1 cellular context compared by ENCODE assay signal in genomic region chr7:156612930-156613329, GRCh38.
TF ChIP-seq lines count a peak whose summit lies in the region.

No MANE protein-coding gene starts in this region.

TF ChIP-seq in WTC11, 78 proteins besides CTCF, POLR2A, EP300 and RAD21 (continued from another document):
- TF ChIP-seq, protein P1, sequence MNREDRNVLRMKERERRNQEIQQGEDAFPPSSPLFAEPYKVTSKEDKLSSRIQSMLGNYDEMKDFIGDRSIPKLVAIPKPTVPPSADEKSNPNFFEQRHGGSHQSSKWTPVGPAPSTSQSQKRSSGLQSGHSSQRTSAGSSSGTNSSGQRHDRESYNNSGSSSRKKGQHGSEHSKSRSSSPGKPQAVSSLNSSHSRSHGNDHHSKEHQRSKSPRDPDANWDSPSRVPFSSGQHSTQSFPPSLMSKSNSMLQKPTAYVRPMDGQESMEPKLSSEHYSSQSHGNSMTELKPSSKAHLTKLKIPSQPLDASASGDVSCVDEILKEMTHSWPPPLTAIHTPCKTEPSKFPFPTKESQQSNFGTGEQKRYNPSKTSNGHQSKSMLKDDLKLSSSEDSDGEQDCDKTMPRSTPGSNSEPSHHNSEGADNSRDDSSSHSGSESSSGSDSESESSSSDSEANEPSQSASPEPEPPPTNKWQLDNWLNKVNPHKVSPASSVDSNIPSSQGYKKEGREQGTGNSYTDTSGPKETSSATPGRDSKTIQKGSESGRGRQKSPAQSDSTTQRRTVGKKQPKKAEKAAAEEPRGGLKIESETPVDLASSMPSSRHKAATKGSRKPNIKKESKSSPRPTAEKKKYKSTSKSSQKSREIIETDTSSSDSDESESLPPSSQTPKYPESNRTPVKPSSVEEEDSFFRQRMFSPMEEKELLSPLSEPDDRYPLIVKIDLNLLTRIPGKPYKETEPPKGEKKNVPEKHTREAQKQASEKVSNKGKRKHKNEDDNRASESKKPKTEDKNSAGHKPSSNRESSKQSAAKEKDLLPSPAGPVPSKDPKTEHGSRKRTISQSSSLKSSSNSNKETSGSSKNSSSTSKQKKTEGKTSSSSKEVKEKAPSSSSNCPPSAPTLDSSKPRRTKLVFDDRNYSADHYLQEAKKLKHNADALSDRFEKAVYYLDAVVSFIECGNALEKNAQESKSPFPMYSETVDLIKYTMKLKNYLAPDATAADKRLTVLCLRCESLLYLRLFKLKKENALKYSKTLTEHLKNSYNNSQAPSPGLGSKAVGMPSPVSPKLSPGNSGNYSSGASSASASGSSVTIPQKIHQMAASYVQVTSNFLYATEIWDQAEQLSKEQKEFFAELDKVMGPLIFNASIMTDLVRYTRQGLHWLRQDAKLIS (CRISPR knock-in tag; IDR thresholded peaks at IDR 0.05; ENCODE audit: borderline replicate concordance) = no peak
- TF ChIP-seq, protein P2, sequence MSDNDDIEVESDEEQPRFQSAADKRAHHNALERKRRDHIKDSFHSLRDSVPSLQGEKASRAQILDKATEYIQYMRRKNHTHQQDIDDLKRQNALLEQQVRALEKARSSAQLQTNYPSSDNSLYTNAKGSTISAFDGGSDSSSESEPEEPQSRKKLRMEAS (CRISPR knock-in tag; IDR thresholded peaks at IDR 0.05) = no peak
- TF ChIP-seq OVOL2 (CRISPR knock-in tag; IDR thresholded peaks at IDR 0.05; ENCODE audit: borderline replicate concordance) (no peak), FOXP4 (CRISPR knock-in tag; IDR thresholded peaks at IDR 0.05) (no peak), CREM (CRISPR knock-in tag; IDR thresholded peaks at IDR 0.05) (no peak), ESRRA (CRISPR knock-in tag; IDR thresholded peaks at IDR 0.05; ENCODE audit: borderline replicate concordance) (no peak)
- TF ChIP-seq, protein P3, sequence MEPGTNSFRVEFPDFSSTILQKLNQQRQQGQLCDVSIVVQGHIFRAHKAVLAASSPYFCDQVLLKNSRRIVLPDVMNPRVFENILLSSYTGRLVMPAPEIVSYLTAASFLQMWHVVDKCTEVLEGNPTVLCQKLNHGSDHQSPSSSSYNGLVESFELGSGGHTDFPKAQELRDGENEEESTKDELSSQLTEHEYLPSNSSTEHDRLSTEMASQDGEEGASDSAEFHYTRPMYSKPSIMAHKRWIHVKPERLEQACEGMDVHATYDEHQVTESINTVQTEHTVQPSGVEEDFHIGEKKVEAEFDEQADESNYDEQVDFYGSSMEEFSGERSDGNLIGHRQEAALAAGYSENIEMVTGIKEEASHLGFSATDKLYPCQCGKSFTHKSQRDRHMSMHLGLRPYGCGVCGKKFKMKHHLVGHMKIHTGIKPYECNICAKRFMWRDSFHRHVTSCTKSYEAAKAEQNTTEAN (CRISPR knock-in tag; IDR thresholded peaks at IDR 0.05) = no peak
- TF ChIP-seq, protein P4, sequence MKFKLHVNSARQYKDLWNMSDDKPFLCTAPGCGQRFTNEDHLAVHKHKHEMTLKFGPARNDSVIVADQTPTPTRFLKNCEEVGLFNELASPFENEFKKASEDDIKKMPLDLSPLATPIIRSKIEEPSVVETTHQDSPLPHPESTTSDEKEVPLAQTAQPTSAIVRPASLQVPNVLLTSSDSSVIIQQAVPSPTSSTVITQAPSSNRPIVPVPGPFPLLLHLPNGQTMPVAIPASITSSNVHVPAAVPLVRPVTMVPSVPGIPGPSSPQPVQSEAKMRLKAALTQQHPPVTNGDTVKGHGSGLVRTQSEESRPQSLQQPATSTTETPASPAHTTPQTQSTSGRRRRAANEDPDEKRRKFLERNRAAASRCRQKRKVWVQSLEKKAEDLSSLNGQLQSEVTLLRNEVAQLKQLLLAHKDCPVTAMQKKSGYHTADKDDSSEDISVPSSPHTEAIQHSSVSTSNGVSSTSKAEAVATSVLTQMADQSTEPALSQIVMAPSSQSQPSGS (CRISPR knock-in tag; IDR thresholded peaks at IDR 0.05; ENCODE audit: borderline replicate concordance, low read depth) = no peak
- TF ChIP-seq, protein P5, sequence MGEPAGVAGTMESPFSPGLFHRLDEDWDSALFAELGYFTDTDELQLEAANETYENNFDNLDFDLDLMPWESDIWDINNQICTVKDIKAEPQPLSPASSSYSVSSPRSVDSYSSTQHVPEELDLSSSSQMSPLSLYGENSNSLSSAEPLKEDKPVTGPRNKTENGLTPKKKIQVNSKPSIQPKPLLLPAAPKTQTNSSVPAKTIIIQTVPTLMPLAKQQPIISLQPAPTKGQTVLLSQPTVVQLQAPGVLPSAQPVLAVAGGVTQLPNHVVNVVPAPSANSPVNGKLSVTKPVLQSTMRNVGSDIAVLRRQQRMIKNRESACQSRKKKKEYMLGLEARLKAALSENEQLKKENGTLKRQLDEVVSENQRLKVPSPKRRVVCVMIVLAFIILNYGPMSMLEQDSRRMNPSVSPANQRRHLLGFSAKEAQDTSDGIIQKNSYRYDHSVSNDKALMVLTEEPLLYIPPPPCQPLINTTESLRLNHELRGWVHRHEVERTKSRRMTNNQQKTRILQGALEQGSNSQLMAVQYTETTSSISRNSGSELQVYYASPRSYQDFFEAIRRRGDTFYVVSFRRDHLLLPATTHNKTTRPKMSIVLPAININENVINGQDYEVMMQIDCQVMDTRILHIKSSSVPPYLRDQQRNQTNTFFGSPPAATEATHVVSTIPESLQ (CRISPR knock-in tag; IDR thresholded peaks at IDR 0.05) = no peak
